In the genomic region with DNA sequence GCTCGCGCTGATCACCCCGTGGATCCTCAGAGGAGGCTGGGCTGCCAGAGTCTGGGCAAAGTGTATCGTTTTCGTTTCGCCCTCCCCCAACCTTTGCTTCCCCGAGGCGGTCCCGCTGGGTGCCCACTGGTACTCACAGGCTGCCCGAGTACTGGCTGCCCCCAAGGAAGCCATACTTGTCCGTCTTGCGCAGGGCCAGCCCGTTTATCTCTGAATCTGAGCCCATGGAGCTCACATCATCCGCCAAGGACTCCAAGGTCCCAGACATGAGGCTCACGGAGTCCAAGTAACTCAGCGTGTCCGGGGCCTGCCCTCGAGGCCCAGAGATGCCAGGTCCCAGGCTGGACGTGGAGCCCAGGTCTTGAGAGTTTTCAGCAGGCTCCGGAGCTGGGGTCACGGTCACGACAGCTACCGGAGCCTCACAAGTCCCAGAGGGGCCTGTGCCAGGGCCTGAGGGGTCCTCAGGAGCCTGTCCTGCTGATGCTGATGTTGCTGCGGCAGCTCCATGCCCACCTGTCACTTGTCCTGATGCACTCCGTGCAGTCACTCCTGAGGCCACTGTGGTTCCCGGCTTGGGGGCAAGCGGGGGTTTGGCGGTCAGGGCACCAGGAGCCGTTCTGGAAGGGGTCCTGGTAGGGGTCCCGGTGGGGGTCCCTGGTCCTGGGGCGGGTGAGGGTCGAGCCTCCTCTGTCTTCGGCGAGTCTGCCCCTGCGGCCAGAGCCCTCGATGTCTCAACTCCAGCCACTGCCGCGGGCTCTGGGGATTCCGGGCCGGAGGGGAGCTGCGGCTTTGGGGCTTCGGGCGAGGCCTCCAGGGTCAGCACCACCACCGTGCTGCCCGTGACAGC, we compare ENCODE assay signal across 6 cellular contexts. TPM values are rescaled to one million over a fixed set of nuclear protein-coding genes. Genes with fewer than 3 reads are reported as not detected.
DNase-seq lines count a peak whose midpoint lies in the region; ATAC-seq and TF ChIP-seq lines count a peak whose summit lies in the region.

No MANE protein-coding gene starts in this region.

- H3K27me3 ChIP-seq in gastroesophageal sphincter = no peaks in the 10 kb centered on the region

- peak overlapping the region; percentile 92 to 97 for H3K4me3 ChIP-seq in gastroesophageal sphincter

- ATAC-seq in gastroesophageal sphincter = no peak

- 0% methylated on average over 2 to 3 of the region's 45 CpGs for WGBS in gastroesophageal sphincter (ENCODE audit: low coverage in 1 of 2), 2 donors

- H3K9me3 ChIP-seq in gastroesophageal sphincter = no peaks in the 10 kb centered on the region

- H3K4me1 ChIP-seq in gastroesophageal sphincter = peaks cover 0 to 58% (median 21%) of the 10 kb centered on the region in 3 donors

- no peak for TF ChIP-seq CTCF in gastroesophageal sphincter (IDR thresholded peaks at IDR 0.05)

- no peak for TF ChIP-seq EP300 in gastroesophageal sphincter (IDR thresholded peaks at IDR 0.05)

- TF ChIP-seq POLR2A in gastroesophageal sphincter (IDR thresholded peaks at IDR 0.05) = no peak

- DNase-seq in stimulated activated CD4-positive, alpha-beta T cell treated with anti-CD3 and anti-CD28 coated beads, Interleukin-15, amount 100 ng/mL, for 24 hours = peak; percentile 36
- DNase-seq in stimulated activated CD4-positive, alpha-beta T cell treated with anti-CD3 and anti-CD28 coated beads, Interleukin-4, amount 100 ng/mL, for 24 hours = no peak
- DNase-seq in NCI-H2029 treated with DMSO at 0.1 percent for 48 hours (lab: John Stamatoyannopoulos, UW) = no peak
- no peak for DNase-seq in stimulated activated CD4-positive, alpha-beta T cell treated with anti-CD3 and anti-CD28 coated beads, Interleukin-1b, Interleukin-23, amount 100 ng/mL, for 48 hours

- H3K36me3 ChIP-seq in gastroesophageal sphincter = peaks cover 0 to 21% of the 10 kb centered on the region in 2 donors

- H3K27ac ChIP-seq in gastroesophageal sphincter (peak overlapping the region; percentile 53 to 97 (median 90)), temporal lobe (ENCODE audit: low read depth, low read length) (peak overlapping the region; percentile 37)

RNA-seq across cellular contexts. Expression of gene TBC1D10B, which starts 1.0 kb away (rescaled TPM):
- 10 to 100 TPM; 17.1 to 40.9 (median 20.4) TPM for total RNA-seq in gastroesophageal sphincter
- 28.8 TPM for total RNA-seq in temporal lobe

RNA-seq across cellular contexts. Expression of gene MYL11, which starts 5.3 kb away (rescaled TPM):
- total RNA-seq in gastroesophageal sphincter (not detected), temporal lobe (not detected)

RNA-seq across cellular contexts. Expression of gene SEPTIN1, which starts 13.0 kb away (rescaled TPM):
- total RNA-seq in gastroesophageal sphincter (1 to 10 TPM in 2 of 4 donors, under 1 TPM in 2; 0.59 to 2.2 (median 1.2) TPM), temporal lobe (0.74 TPM)

RNA-seq across cellular contexts. Expression of gene CD2BP2, which starts 14.2 kb away (rescaled TPM):
- 10 to 100 TPM; 43.1 to 68.1 (median 54.3) TPM for total RNA-seq in gastroesophageal sphincter
- 38.6 TPM for total RNA-seq in temporal lobe

RNA-seq across cellular contexts. Expression of gene ZNF48, which starts 25.9 kb away (rescaled TPM):
- total RNA-seq in gastroesophageal sphincter = 10 to 100 TPM in 3 of 4 donors, 1 to 10 TPM in 1; 7.9 to 17.5 (median 12.2) TPM
- 20.4 TPM for total RNA-seq in temporal lobe
